In genomic region chr18:8868779-8869415, GRCh38 we compare ENCODE assay signal across 22 cellular contexts.
"Had no signal": no experiment of that assay in that cellular context is flagged by ENCODE, and none has a peak within 500 bp of the region (broad histone marks: within the 10 kb centered on the region; RNA-seq: fewer than 3 reads in every experiment).

No MANE protein-coding gene starts in this region.

- H3K9me3 Mint-ChIP-seq: nephron progenitor cell; stimulated activated memory B cell treated with anti-CD40 and anti-IgM and Interleukin-4, amounts not matched to agents 10 μg/mL and 1 μg/mL and 100 μg/mL, for 72 hours; stimulated activated naive CD8-positive, alpha-beta T cell treated with anti-CD3 and anti-CD28 coated beads, Interleukin-15, Interleukin-2, amounts not matched to agents 100 ng/mL and 50 ng/mL, for 24 hours had no signal

- H3K9me3 ChIP-seq: prostate gland, right lobe of liver, spleen, tibial artery, upper lobe of left lung, vagina had no signal

- H3K4me1 ChIP-seq: parathyroid adenoma, prostate gland, right lobe of liver, spleen, tibial artery, upper lobe of left lung had no signal

- H3K4me2 ChIP-seq: hepatocyte had no signal

- H3K27me3 ChIP-seq: dorsolateral prefrontal cortex, hepatocyte, right lobe of liver, tibial artery, upper lobe of left lung, vagina had no signal

- H3K27ac ChIP-seq: hepatocyte, parathyroid adenoma, prostate gland, right lobe of liver, spleen, tibial artery, upper lobe of left lung, vagina had no signal

- H3K36me3 ChIP-seq: prostate gland, right lobe of liver, spleen, tibial artery, upper lobe of left lung, vagina had no signal

- ATAC-seq: left cardiac atrium; left ventricle myocardium superior; naive thymus-derived CD4-positive, alpha-beta T cell; stimulated activated memory B cell treated with anti-CD40 and anti-IgM and Interleukin-4, amounts not matched to agents 10 μg/mL and 1 μg/mL and 100 μg/mL, for 72 hours had no signal

- H3K27me3 Mint-ChIP-seq: stimulated activated memory B cell treated with anti-CD40 and anti-IgM and Interleukin-4, amounts not matched to agents 10 μg/mL and 1 μg/mL and 100 μg/mL, for 72 hours; stimulated activated naive CD8-positive, alpha-beta T cell treated with anti-CD3 and anti-CD28 coated beads, Interleukin-15, Interleukin-2, amounts not matched to agents 100 ng/mL and 50 ng/mL, for 24 hours had no signal

- H3K4me3 ChIP-seq: dorsolateral prefrontal cortex, hepatocyte, prostate gland, right lobe of liver, spleen, tibial artery, upper lobe of left lung, vagina had no signal

- H3K4me3 Mint-ChIP-seq: naive thymus-derived CD4-positive, alpha-beta T cell; nephron progenitor cell; stimulated activated memory B cell treated with anti-CD40 and anti-IgM and Interleukin-4, amounts not matched to agents 10 μg/mL and 1 μg/mL and 100 μg/mL, for 72 hours; stimulated activated naive CD8-positive, alpha-beta T cell treated with anti-CD3 and anti-CD28 coated beads, Interleukin-15, Interleukin-2, amounts not matched to agents 100 ng/mL and 50 ng/mL, for 24 hours had no signal

- H3K36me3 Mint-ChIP-seq: naive thymus-derived CD4-positive, alpha-beta T cell; stimulated activated memory B cell treated with anti-CD40 and anti-IgM and Interleukin-4, amounts not matched to agents 10 μg/mL and 1 μg/mL and 100 μg/mL, for 72 hours had no signal

- H2AFZ ChIP-seq: hepatocyte, parathyroid adenoma had no signal

- DNase-seq: effector CD8-positive, alpha-beta T cell; foreskin melanocyte; head of caudate nucleus; kidney; left cardiac atrium; left ventricle myocardium superior; naive thymus-derived CD4-positive, alpha-beta T cell; nephron progenitor cell; right lobe of liver; spleen; stimulated activated CD4-positive, alpha-beta T cell treated with anti-CD3 and anti-CD28 coated beads, Interleukin-15, amount 100 ng/mL, for 24 hours; stimulated activated CD4-positive, alpha-beta T cell treated with anti-CD3 and anti-CD28 coated beads, Interleukin-1b, Interleukin-23, amount 100 ng/mL, for 48 hours; stimulated activated CD4-positive, alpha-beta T cell treated with anti-CD3 and anti-CD28 coated beads, Interleukin-4, amount 100 ng/mL, for 24 hours; tibial artery had no signal

- H3K9ac ChIP-seq: parathyroid adenoma had no signal

- H3K4me1 Mint-ChIP-seq: naive thymus-derived CD4-positive, alpha-beta T cell; nephron progenitor cell; stimulated activated memory B cell treated with anti-CD40 and anti-IgM and Interleukin-4, amounts not matched to agents 10 μg/mL and 1 μg/mL and 100 μg/mL, for 72 hours had no signal

- H3K27ac Mint-ChIP-seq: naive thymus-derived CD4-positive, alpha-beta T cell; nephron progenitor cell; stimulated activated memory B cell treated with anti-CD40 and anti-IgM and Interleukin-4, amounts not matched to agents 10 μg/mL and 1 μg/mL and 100 μg/mL, for 72 hours; stimulated activated naive CD8-positive, alpha-beta T cell treated with anti-CD3 and anti-CD28 coated beads, Interleukin-15, Interleukin-2, amounts not matched to agents 100 ng/mL and 50 ng/mL, for 24 hours had no signal

- H3K79me2 ChIP-seq: hepatocyte, parathyroid adenoma had no signal

- FAIRE-seq: kidney had no signal
